ENCODE assay signal across 1 cellular context in the genomic region with DNA sequence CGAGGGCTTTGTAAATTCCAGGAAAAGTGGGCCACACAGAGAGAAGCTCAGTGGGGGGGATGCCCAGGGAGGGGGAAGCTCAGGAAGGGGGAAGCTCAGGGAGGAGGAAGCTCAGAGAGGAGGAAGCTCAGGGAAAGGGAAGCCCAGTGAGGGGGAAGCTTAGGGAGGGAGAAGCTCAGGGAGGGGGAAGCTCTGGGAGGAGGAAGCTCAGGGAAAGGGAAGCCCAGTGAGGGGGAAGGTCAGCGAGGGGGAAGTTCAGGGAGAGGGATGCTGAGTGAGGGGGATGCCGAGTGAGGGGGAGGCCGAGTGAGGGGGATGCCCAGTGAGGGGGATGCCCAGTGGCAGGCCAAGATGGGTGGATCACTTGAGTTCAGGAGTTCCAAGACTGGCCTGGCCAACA.
TF ChIP-seq lines count a peak whose summit lies in the region.

No MANE protein-coding gene starts in this region.

TF ChIP-seq in SK-N-SH, 30 proteins besides CTCF, POLR2A, EP300 and RAD21 (continued from another document):
- TF ChIP-seq NFIC (IDR thresholded peaks at IDR 0.05; ENCODE audit: borderline replicate concordance): no peak
- no peak for TF ChIP-seq EZH2phosphoT487 (IDR thresholded peaks at IDR 0.05; ENCODE audit: borderline replicate concordance, low read depth)
